Comparison of ENCODE assay signal across 8 cellular contexts in genomic region chr4:74793757-74794340, GRCh38. TPM values are rescaled to one million over a fixed set of nuclear protein-coding genes. Genes with fewer than 3 reads are reported as not detected.
A peak's percentile ranks its signal among the peaks of the same experiment; 100 is the strongest.
DNase-seq lines count a peak whose midpoint lies in the region; ATAC-seq, FAIRE-seq and TF ChIP-seq lines count a peak whose summit lies in the region.

No MANE protein-coding gene starts in this region.

- no peak for ATAC-seq in GM19455 (IDR thresholded peaks at IDR 0.05; ENCODE audit: unreplicated experiment)

- H4K20me1 ChIP-seq in OCI-LY3 (ENCODE audit: insufficient read depth, low read length) = no peaks in the 10 kb centered on the region
- no peaks in the 10 kb centered on the region for H4K20me1 ChIP-seq in H1 (replicated peaks in 1 of 2; ENCODE audit: control insufficient read depth in 1 of 2, insufficient read depth in 2 of 2, low read length in 2 of 2)

- no peak for TF ChIP-seq EP300 in H1 (IDR thresholded peaks at IDR 0.05; ENCODE audit: borderline replicate concordance in 1 of 2, low read depth in 2 of 2, low read length in 2 of 2)

- H2AFZ ChIP-seq in OCI-LY3 (ENCODE audit: low read depth, low read length) (peak overlapping the region; percentile 59), H1 (ENCODE audit: low read length) (peak overlapping the region; percentile 43)

- H3K27ac ChIP-seq in HEK293 (ENCODE audit: extremely low read depth, low read depth, low read length) = no peak overlapping the region; the same call in 1 of the 2 replicates
- no peak overlapping the region for H3K27ac ChIP-seq in OCI-LY3 (ENCODE audit: low read length)
- H3K27ac ChIP-seq in H1 (ENCODE audit: low read depth, low read length) = no peak overlapping the region
- H3K27ac ChIP-seq in urinary bladder (ENCODE audit: low read depth) = peak overlapping the region; percentile 13

- FAIRE-seq in H1 (lab: Jason Lieb, UNC) = no peak

- H3K23me2 ChIP-seq in H1 (ENCODE audit: low read depth, low read length) = peaks cover 10% of the 10 kb centered on the region; the same call in 1 of the 2 replicates

- intact Hi-C loops in CD14-positive monocyte (cut with micrococcal nuclease) = no loop called here

- no peak overlapping the region for H3K14ac ChIP-seq in H1 (ENCODE audit: insufficient read length)

- no peak overlapping the region for H2AK5ac ChIP-seq in H1 (ENCODE audit: low read depth, low read length)

- peak overlapping the region; percentile 59 to 87 for H3K4me3 Mint-ChIP-seq in CD14-positive monocyte

- H3K79me1 ChIP-seq in H1 (ENCODE audit: low read depth, low read length) = no peaks in the 10 kb centered on the region

- H3K36me3 ChIP-seq in HEK293 (ENCODE audit: control insufficient read depth in 2 of 2, insufficient read depth in 1 of 2, low read length in 2 of 2) (no peaks in the 10 kb centered on the region), OCI-LY3 (replicated peaks; ENCODE audit: low read depth, low read length) (no peaks in the 10 kb centered on the region), H1 (ENCODE audit: control insufficient read depth in 2 of 4, insufficient read depth in 4 of 4, low read length in 3 of 4) (no peaks in the 10 kb centered on the region), urinary bladder (ENCODE audit: insufficient read depth) (no peaks in the 10 kb centered on the region)

- H2BK120ac ChIP-seq in H1 (replicated peaks; ENCODE audit: low read depth, low read length) = no peak overlapping the region

- no peak overlapping the region; the same call in 1 of the 2 replicates for H2BK5ac ChIP-seq in H1 (ENCODE audit: low read depth, low read length)

- peak; percentile 42 for DNase-seq in CD14-positive monocyte (ENCODE audit: low spot score)
- DNase-seq in H1 (ENCODE audit: low read depth in 1 of 2, low spot score in 2 of 2) = peak; percentile 66 to 81
- DNase-seq in lung microvascular endothelial cell (ENCODE audit: low read depth in 2 of 2) = peak; percentile 20 to 38
- DNase-seq in NAMALWA (ENCODE audit: low spot score) = no peak

- H3K27me3 Mint-ChIP-seq in CD14-positive monocyte (ENCODE audit: low read depth in 3 of 3) = peaks cover 35 to 50% (median 46%) of the 10 kb centered on the region in 3 donors

- no peak for TF ChIP-seq POLR2A in H1 (IDR thresholded peaks at IDR 0.05; ENCODE audit: control extremely low read depth in 1 of 2, low read depth in 2 of 2, low read length in 2 of 2)

- H3K4me2 ChIP-seq in OCI-LY3 (ENCODE audit: low read length) (peak overlapping the region; percentile 100), H1 (ENCODE audit: insufficient read depth in 1 of 2, low read depth in 2 of 2, low read length in 2 of 2) (peak overlapping the region; percentile 72 to 78)

- no peak overlapping the region for H4K5ac ChIP-seq in H1 (ENCODE audit: insufficient read length, low read depth, low read length)

- no peak overlapping the region for H3K27ac Mint-ChIP-seq in CD14-positive monocyte

- H3K4me1 Mint-ChIP-seq in CD14-positive monocyte = peaks cover 11% of the 10 kb centered on the region

- no peaks in the 10 kb centered on the region for H3K79me2 ChIP-seq in OCI-LY3 (ENCODE audit: low read length)
- H3K79me2 ChIP-seq in H1 (ENCODE audit: control insufficient read depth in 1 of 2, insufficient read depth in 2 of 2, low read length in 2 of 2) = no peaks in the 10 kb centered on the region

- no peak overlapping the region for H4K8ac ChIP-seq in H1 (ENCODE audit: extremely low read depth, insufficient read depth, low read length)

- H3K9me3 ChIP-seq in HEK293 (ENCODE audit: control insufficient read depth, insufficient read depth, low read depth, low read length) (no peaks in the 10 kb centered on the region), OCI-LY3 (ENCODE audit: insufficient read depth, low read length) (no peaks in the 10 kb centered on the region), H1 (ENCODE audit: insufficient read depth in 2 of 2, low read depth in 1 of 2, low read length in 1 of 2) (no peaks in the 10 kb centered on the region)

- H3K9ac ChIP-seq in OCI-LY3 (ENCODE audit: low read length) = peak overlapping the region; percentile 73
- no peak overlapping the region; a peak in 2 of 7 replicates for H3K9ac ChIP-seq in H1 (replicated peaks in 1 of 4; ENCODE audit: extremely low read depth in 1 of 4, low read depth in 3 of 4, low read length in 3 of 4)

- peak overlapping the region; percentile 75 for H3K18ac ChIP-seq in H1 (ENCODE audit: extremely low read depth, low read length)

- TF ChIP-seq CTCF in CD14-positive monocyte (IDR thresholded peaks at IDR 0.05) (no peak), HEK293 (tag by site-specific recombination; IDR thresholded peaks at IDR 0.05) (peak; percentile 79), OCI-LY3 (IDR thresholded peaks at IDR 0.05; ENCODE audit: low read depth, low read length) (peak; percentile 59), H1 (IDR thresholded peaks at IDR 0.05; ENCODE audit: control extremely low read depth in 1 of 3, insufficient read depth in 1 of 3, low read depth in 1 of 3, low read length in 3 of 3) (peak; percentile 71 to 83 (median 79))

- H3K4me1 ChIP-seq in HEK293 (ENCODE audit: control insufficient read depth, insufficient read depth, low read length) = no peaks in the 10 kb centered on the region
- peaks cover 14% of the 10 kb centered on the region for H3K4me1 ChIP-seq in OCI-LY3 (ENCODE audit: low read length)
- H3K4me1 ChIP-seq in H1 (replicated peaks in 1 of 4; ENCODE audit: control insufficient read depth in 3 of 4, insufficient read depth in 4 of 4, low read length in 3 of 4) = peaks cover 2 to 9% (median 6%) of the 10 kb centered on the region in 4 experiments
- no peaks in the 10 kb centered on the region for H3K4me1 ChIP-seq in urinary bladder (ENCODE audit: insufficient read depth)

- H2BK12ac ChIP-seq in H1 (ENCODE audit: low read depth, low read length) = 0 out of 2 replicates have a peak overlapping the region, but pooled peaks have one; percentile 14

- H3K4me3 ChIP-seq in HEK293 (ENCODE audit: low read depth, low read length) (peak overlapping the region; percentile 41), OCI-LY3 (ENCODE audit: low read length) (peak overlapping the region; percentile 85), H1 (ENCODE audit: extremely low read depth in 1 of 4, insufficient read depth in 2 of 4, low read depth in 3 of 4, low read length in 4 of 4) (peak overlapping the region; percentile 39 to 74 (median 67)), urinary bladder (ENCODE audit: low read depth, low read length) (peak overlapping the region; percentile 64)

- 2% methylated on average over 35 of the region's 39 CpGs; no CpG with 5 or more reads in 1 of the 2 experiments for WGBS in H1 (ENCODE audit: extremely low coverage in 1 of 2, insufficient coverage in 1 of 2, insufficient read length in 1 of 2, insufficient replicate concordance in 2 of 2, low coverage in 1 of 2, low lambda C conversion rate in 2 of 2, missing lambda C conversion rate in 1 of 2), 2 experiments
- under 1% methylated on average over 39 of the region's 39 CpGs for WGBS in urinary bladder

- peaks cover 9% of the 10 kb centered on the region; the same call in 1 of the 2 replicates for H3K27me3 ChIP-seq in OCI-LY3 (ENCODE audit: low read depth, low read length)
- H3K27me3 ChIP-seq in H1 (replicated peaks in 1 of 4; ENCODE audit: control insufficient read depth in 3 of 4, extremely low read depth in 1 of 4, insufficient read depth in 3 of 4, low read length in 3 of 4) = peaks cover 1 to 20% (median 11%) of the 10 kb centered on the region in 4 experiments; a peak in 6 of 7 replicates

- no peak overlapping the region for H2BK20ac ChIP-seq in H1 (ENCODE audit: low read length)

- no peak overlapping the region for H3K23ac ChIP-seq in H1 (ENCODE audit: insufficient read length)

- peak; percentile 13 to 49; a peak in 3 of 4 replicates for TF ChIP-seq RAD21 in H1 (IDR thresholded peaks at IDR 0.05 in 1 of 2, conservative IDR thresholded peaks at IDR 0.05 in 1 of 2; ENCODE audit: low read depth in 2 of 2, low read length in 2 of 2)

- CTCF ChIA-PET in HEK293 (lab: Yijun Ruan, JAX) (interaction anchor here (0.6 to 1.5 kb wide), 8 partner anchors 9 to 614 kb away, joined by 3 to 5 read pairs (median 3); no protein-coding TSS in a partner anchor), H1 (lab: Charles Lee; ENCODE audit: partially characterized antibody) (interaction anchor here (0.7 to 2.4 kb wide), 26 partner anchors 8 to 496 kb away, joined by 3 to 11 read pairs (median 4); partner anchors contain the start of genes EREG and PARM1)

- H3K56ac ChIP-seq in H1 (replicated peaks; ENCODE audit: insufficient read length, low read depth, low read length) = no peak overlapping the region

- H3K9me3 Mint-ChIP-seq in CD14-positive monocyte = peaks cover 0 to 11% (median 5%) of the 10 kb centered on the region in 7 donors

- no peak overlapping the region for H4K91ac ChIP-seq in H1 (replicated peaks; ENCODE audit: insufficient read length, low read length)

- POLR2A ChIA-PET in HEK293 (lab: Yijun Ruan, JAX) = no interaction called here
- POLR2A ChIA-PET in H1 (lab: Charles Lee; ENCODE audit: partially characterized antibody) = no interaction called here

- H3K36me3 Mint-ChIP-seq in CD14-positive monocyte = peaks cover 0 to 3% of the 10 kb centered on the region in 2 donors

- no peak overlapping the region for H2BK15ac ChIP-seq in H1 (ENCODE audit: low read length)

- H3K4ac ChIP-seq in H1 (replicated peaks; ENCODE audit: insufficient read length, low read depth, low read length) = no peak overlapping the region

TF ChIP-seq in HEK293, 187 proteins besides CTCF, POLR2A, EP300 and RAD21 (continues in another document):
- no peak for TF ChIP-seq ZNF596 (tag by site-specific recombination; IDR thresholded peaks at IDR 0.05)

TF ChIP-seq in H1, 55 proteins besides CTCF, POLR2A, EP300 and RAD21 (continues in another document):
- 0 out of 2 replicates have a peak, but pooled peaks have one; percentile 11 for TF ChIP-seq YY1 (IDR thresholded peaks at IDR 0.05; ENCODE audit: low read depth, low read length)
- TF ChIP-seq, protein P1, sequence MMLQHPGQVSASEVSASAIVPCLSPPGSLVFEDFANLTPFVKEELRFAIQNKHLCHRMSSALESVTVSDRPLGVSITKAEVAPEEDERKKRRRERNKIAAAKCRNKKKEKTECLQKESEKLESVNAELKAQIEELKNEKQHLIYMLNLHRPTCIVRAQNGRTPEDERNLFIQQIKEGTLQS (IDR thresholded peaks at IDR 0.05; ENCODE audit: insufficient read depth, low read depth, low read length) = no peak

RNA-seq across cellular contexts. Expression of gene BTC, which starts 0.5 kb away (rescaled TPM):
- polyA plus RNA-seq in CD14-positive monocyte = not detected
- total RNA-seq in H1 (2021; fragmentation: NEBNext Ultra II Directional; extraction: Animal tissue kit (Norgen Biotek cat#: 25700)) = 0.11 TPM in 1 of 2 replicates, not detected in the other
- polyA plus RNA-seq in H1 (2011; rRNA removed) = 0.08 and 0.09 TPM in 2 replicates
- 0.12 TPM for polyA plus RNA-seq in H1 (2011; cell fraction: cytosol; rRNA removed)
- polyA plus RNA-seq in H1 (2011; cell fraction: nucleus; rRNA removed) = 0.04 TPM
- 0.05 to 0.25 TPM (median 0.11 TPM) in 3 of 4 replicates, not detected in the other for polyA plus RNA-seq in H1 (2012, experiment 1 of 2)
- polyA plus RNA-seq in H1 (2012, experiment 2 of 2) = not detected
- 0.10 TPM for polyA plus RNA-seq in H1 (2013, experiment 1 of 2)
- polyA plus RNA-seq in H1 (2013, experiment 2 of 2) = 0.17 TPM
- 0.05 TPM in 1 of 2 replicates, not detected in the other for polyA minus RNA-seq in H1 (2011; rRNA and poly(A)+ RNA removed)
- not detected for polyA minus RNA-seq in H1 (2011; cell fraction: cytosol; rRNA and poly(A)+ RNA removed)
- polyA minus RNA-seq in H1 (2011; cell fraction: nucleus; rRNA and poly(A)+ RNA removed) = not detected
- not detected in 2 replicates for total RNA-seq in lung microvascular endothelial cell
- 11.5 TPM for total RNA-seq in urinary bladder
- 7.1 TPM for polyA plus RNA-seq in urinary bladder

Comparison
In these comparisons a context has a peak if more than half of its experiments do, and no peak if none do; other contexts are left out.
1. RNA of gene BTC, which starts 0.5 kb away (total RNA-seq): 11.5 TPM in urinary bladder (single experiment); 0.11 TPM in H1 and not detected in lung microvascular endothelial cell; every median in the first group is over 10 times any median in the second.
2. Peak in every context shown above with its lines, with median percentiles within 50 percentile points of each other: H3K4me3 ChIP-seq.